Comparison of ENCODE assay signal across 12 cellular contexts in genomic region chr19:49921871-49922755, GRCh38. TPM values are rescaled to one million over a fixed set of nuclear protein-coding genes. Genes with fewer than 3 reads are reported as not detected.
A peak's percentile ranks its signal among the peaks of the same experiment; 100 is the strongest.
DNase-seq lines count a peak whose midpoint lies in the region; ATAC-seq and TF ChIP-seq lines count a peak whose summit lies in the region.
"Had no signal": no experiment of that assay in that cellular context is flagged by ENCODE, and none has a peak within 500 bp of the region (broad histone marks: within the 10 kb centered on the region; RNA-seq: fewer than 3 reads in every experiment).

No MANE protein-coding gene starts in this region.

- peaks cover 30% of the 10 kb centered on the region for H3K36me3 ChIP-seq in H7 (replicated peaks; ENCODE audit: control insufficient read depth, insufficient read depth, low read length)
- H3K36me3 ChIP-seq in kidney epithelial cell (ENCODE audit: control insufficient read depth, insufficient read depth, low read length), result peaks cover 3% of the 10 kb centered on the region

- peaks cover 84% of the 10 kb centered on the region for H3K36me3 Mint-ChIP-seq in activated T-helper 2 cell treated with anti-CD3 and anti-CD28 coated beads, Interferon-gamma antibody, Interleukin-2, Interleukin-4, amounts not matched to agents 10 μg/mL and 5 μg/mL and 100 μg/mL, durations not matched to agents 14 hours and 24 hours and 36 hours (ENCODE audit: low read depth)

- H3K27me3 ChIP-seq in H7 (ENCODE audit: control insufficient read depth, insufficient read depth, low read length) (no peaks in the 10 kb centered on the region), kidney epithelial cell (ENCODE audit: control insufficient read depth, insufficient read depth, low read length) (no peaks in the 10 kb centered on the region)

- ATAC-seq in GM21786 (IDR thresholded peaks at IDR 0.05; ENCODE audit: unreplicated experiment), result no peak
- no peak for ATAC-seq in GM19324 (IDR thresholded peaks at IDR 0.05; ENCODE audit: low FRiP score, unreplicated experiment)

- intact Hi-C loops in activated T-helper 2 cell treated with anti-CD3 and anti-CD28 coated beads, Interferon-gamma antibody, Interleukin-2, Interleukin-4, amounts not matched to agents 10 μg/mL and 5 μg/mL and 100 μg/mL, durations not matched to agents 14 hours and 24 hours and 36 hours (cut with micrococcal nuclease), result no loop called here

- H3K4me1 Mint-ChIP-seq in activated T-helper 2 cell treated with anti-CD3 and anti-CD28 coated beads, Interferon-gamma antibody, Interleukin-2, Interleukin-4, amounts not matched to agents 10 μg/mL and 5 μg/mL and 100 μg/mL, durations not matched to agents 14 hours and 24 hours and 36 hours (ENCODE audit: low read depth), result peaks cover 28% of the 10 kb centered on the region

- no peaks in the 10 kb centered on the region for H3K27me3 Mint-ChIP-seq in activated T-helper 2 cell treated with anti-CD3 and anti-CD28 coated beads, Interferon-gamma antibody, Interleukin-2, Interleukin-4, amounts not matched to agents 10 μg/mL and 5 μg/mL and 100 μg/mL, durations not matched to agents 14 hours and 24 hours and 36 hours (ENCODE audit: low read depth)

- H3K27ac Mint-ChIP-seq in activated T-helper 2 cell treated with anti-CD3 and anti-CD28 coated beads, Interferon-gamma antibody, Interleukin-2, Interleukin-4, amounts not matched to agents 10 μg/mL and 5 μg/mL and 100 μg/mL, durations not matched to agents 14 hours and 24 hours and 36 hours, result peak overlapping the region; percentile 65

- no peak overlapping the region for H3K4me3 ChIP-seq in H7 (ENCODE audit: insufficient read depth, low read depth, low read length)
- H3K4me3 ChIP-seq in kidney epithelial cell (ENCODE audit: low read depth, low read length), result no peak overlapping the region
- H3K4me3 ChIP-seq: left ventricle myocardium inferior had no signal

- H3K9me3 Mint-ChIP-seq in activated T-helper 2 cell treated with anti-CD3 and anti-CD28 coated beads, Interferon-gamma antibody, Interleukin-2, Interleukin-4, amounts not matched to agents 10 μg/mL and 5 μg/mL and 100 μg/mL, durations not matched to agents 14 hours and 24 hours and 36 hours, result no peaks in the 10 kb centered on the region

- H3K4me3 Mint-ChIP-seq in activated T-helper 2 cell treated with anti-CD3 and anti-CD28 coated beads, Interferon-gamma antibody, Interleukin-2, Interleukin-4, amounts not matched to agents 10 μg/mL and 5 μg/mL and 100 μg/mL, durations not matched to agents 14 hours and 24 hours and 36 hours (ENCODE audit: low read depth), result no peak overlapping the region

- peak; percentile 87 for DNase-seq in AG08395 (ENCODE audit: low spot score)
- peak; percentile 61 for DNase-seq in H7
- no peak for DNase-seq in activated T-helper 2 cell treated with anti-CD3 and anti-CD28 coated beads, Interferon-gamma antibody, Interleukin-2, Interleukin-4, amounts not matched to agents 10 μg/mL and 5 μg/mL and 100 μg/mL, durations not matched to agents 14 hours and 24 hours and 36 hours (ENCODE audit: low spot score)
- peak; percentile 34 for DNase-seq in kidney epithelial cell (ENCODE audit: low read depth)
- no peak for DNase-seq in NCI-H82 (lab: John Stamatoyannopoulos, UW)
- DNase-seq in NCI-H526 (lab: John Stamatoyannopoulos, UW), result no peak
- DNase-seq: activated CD4-positive, alpha-beta T cell treated with anti-CD3 and anti-CD28 coated beads, Interleukin-2, amount 50 U/mL, for 4 hours; DMS153; left ventricle myocardium inferior; NCI-H2227 treated with DMSO at 0.1 percent for 48 hours had no signal

- TF ChIP-seq CTCF in kidney epithelial cell (IDR thresholded peaks at IDR 0.05; ENCODE audit: insufficient read depth, low read length, poor library complexity, severe bottlenecking), result no peak

RNA-seq across cellular contexts. Expression of gene ATF5, which starts 6.9 kb away (rescaled TPM):
- total RNA-seq in H7 (2014; rRNA removed; shearing (Covaris generic)), result 10.7 and 15.0 TPM in 2 replicates
- total RNA-seq in activated T-helper 2 cell treated with anti-CD3 and anti-CD28 coated beads, Interferon-gamma antibody, Interleukin-2, Interleukin-4, amounts not matched to agents 10 μg/mL and 5 μg/mL and 100 μg/mL, durations not matched to agents 14 hours and 24 hours and 36 hours, result 26.0 and 28.3 TPM in 2 replicates
- total RNA-seq in kidney epithelial cell, result 22.4 and 22.7 TPM in 2 replicates

RNA-seq across cellular contexts. Expression of gene NUP62, which starts 7.2 kb away (rescaled TPM):
- 104 and 109 TPM in 2 replicates for total RNA-seq in H7 (2014; rRNA removed; shearing (Covaris generic))
- 170 and 178 TPM in 2 replicates for total RNA-seq in activated T-helper 2 cell treated with anti-CD3 and anti-CD28 coated beads, Interferon-gamma antibody, Interleukin-2, Interleukin-4, amounts not matched to agents 10 μg/mL and 5 μg/mL and 100 μg/mL, durations not matched to agents 14 hours and 24 hours and 36 hours
- 61.1 and 66.0 TPM in 2 replicates for total RNA-seq in kidney epithelial cell

RNA-seq across cellular contexts. Expression of gene IL4I1, which starts 25.4 kb away (rescaled TPM):
- total RNA-seq in H7 (2014; rRNA removed; shearing (Covaris generic)), result 0.59 and 0.73 TPM in 2 replicates
- 42.3 and 42.4 TPM in 2 replicates for total RNA-seq in activated T-helper 2 cell treated with anti-CD3 and anti-CD28 coated beads, Interferon-gamma antibody, Interleukin-2, Interleukin-4, amounts not matched to agents 10 μg/mL and 5 μg/mL and 100 μg/mL, durations not matched to agents 14 hours and 24 hours and 36 hours
- 6.2 and 8.2 TPM in 2 replicates for total RNA-seq in kidney epithelial cell
- total RNA-seq: left ventricle myocardium inferior had no signal

RNA-seq across cellular contexts. Expression of gene SIGLEC11, which starts 38.9 kb away (rescaled TPM):
- not detected in 2 replicates for total RNA-seq in H7 (2014; rRNA removed; shearing (Covaris generic))
- not detected in 2 replicates for total RNA-seq in activated T-helper 2 cell treated with anti-CD3 and anti-CD28 coated beads, Interferon-gamma antibody, Interleukin-2, Interleukin-4, amounts not matched to agents 10 μg/mL and 5 μg/mL and 100 μg/mL, durations not matched to agents 14 hours and 24 hours and 36 hours
- not detected in 2 replicates for total RNA-seq in kidney epithelial cell

RNA-seq across cellular contexts. Expression of gene TBC1D17, which starts 44.6 kb away (rescaled TPM):
- total RNA-seq in H7 (2014; rRNA removed; shearing (Covaris generic)), result 10.2 and 12.6 TPM in 2 replicates
- 40.0 and 42.3 TPM in 2 replicates for total RNA-seq in activated T-helper 2 cell treated with anti-CD3 and anti-CD28 coated beads, Interferon-gamma antibody, Interleukin-2, Interleukin-4, amounts not matched to agents 10 μg/mL and 5 μg/mL and 100 μg/mL, durations not matched to agents 14 hours and 24 hours and 36 hours
- total RNA-seq in kidney epithelial cell, result 17.4 and 28.1 TPM in 2 replicates

Comparison
In these comparisons a context has a peak if more than half of its experiments do, and no peak if none do; other contexts are left out.
1. DNase-seq: peak in AG08395 (single experiment), H7 (single experiment) and kidney epithelial cell (single experiment); none in activated T-helper 2 cell treated with anti-CD3 and anti-CD28 coated beads, Interferon-gamma antibody, Interleukin-2, Interleukin-4, amounts not matched to agents 10 μg/mL and 5 μg/mL and 100 μg/mL, durations not matched to agents 14 hours and 24 hours and 36 hours (single experiment), NCI-H82 (single experiment) and NCI-H526 (0 of 2).